In the genomic region with DNA sequence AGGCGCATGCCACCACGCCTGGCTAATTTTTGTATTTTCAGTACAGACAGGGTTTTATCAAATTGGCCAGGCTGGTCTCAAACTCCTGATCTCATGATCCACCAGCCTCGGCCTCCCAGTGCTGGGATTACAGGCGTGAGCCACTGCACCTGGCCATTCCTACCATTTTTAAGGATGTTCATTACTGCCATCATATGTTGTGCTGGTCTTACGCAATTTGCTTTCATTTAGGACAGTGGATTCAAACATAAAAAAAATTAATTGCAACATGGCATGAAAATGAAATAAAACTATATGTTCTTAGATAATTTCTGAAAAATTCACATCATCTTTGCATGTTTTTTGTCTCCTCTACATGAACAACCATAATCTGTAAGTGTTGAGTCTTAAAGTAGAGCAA, we compare ENCODE assay signal across 35 cellular contexts.
"Had no signal": no experiment of that assay in that cellular context is flagged by ENCODE, and none has a peak within 500 bp of the region (broad histone marks: within the 10 kb centered on the region; RNA-seq: fewer than 3 reads in every experiment).

No MANE protein-coding gene starts in this region.

- H3K9me3 Mint-ChIP-seq: activated B cell treated with CpG ODN at 0.5 μM for 24 hours; activated CD4-positive, alpha-beta memory T cell treated with anti-CD3 and anti-CD28 coated beads for 36 hours; activated CD4-positive, alpha-beta T cell treated with anti-CD3 and anti-CD28 coated beads, Interleukin-2, amount 10 ng/mL, durations not matched to agents 24 days and 14 days; activated CD8-positive, alpha-beta T cell treated with anti-CD3 and anti-CD28 coated beads for 36 hours; activated naive CD4-positive, alpha-beta T cell treated with anti-CD3 and anti-CD28 coated beads for 36 hours; activated naive CD4-positive, alpha-beta T cell treated with anti-CD3 and anti-CD28 coated beads, Interleukin-2, amount 50 U/mL, for 72 hours; activated naive CD8-positive, alpha-beta T cell treated with anti-CD3 and anti-CD28 coated beads for 36 hours; activated T-cell treated with anti-CD3 and anti-CD28 coated beads, Interleukin-2, amount 50 U/mL, for 4 hours; activated T-cell treated with anti-CD3 and anti-CD28 coated beads, Interleukin-2, amount 50 U/mL, for 72 hours; activated T-helper 1 cell treated with anti-CD3 and anti-CD28 coated beads, Interleukin-12 subunit alpha, Interleukin-12 subunit beta, Interleukin-2, Interleukin-4 antibody, amounts not matched to agents 30 ng/mL and 10 ng/mL and 1 ng/mL, durations not matched to agents 14 hours and 24 hours and 36 hours; activated T-helper 17 cell treated with anti-CD3 and anti-CD28 coated beads, Interleukin-2, amount 50 U/mL, for 72 hours; brain; central memory CD8-positive, alpha-beta T cell; T-cell had no signal

- ATAC-seq: activated CD8-positive, alpha-beta T cell treated with anti-CD3 and anti-CD28 coated beads for 36 hours; activated naive CD4-positive, alpha-beta T cell treated with anti-CD3 and anti-CD28 coated beads, Interleukin-2, amount 50 U/mL, for 72 hours; activated T-cell treated with anti-CD3 and anti-CD28 coated beads, Interleukin-2, amount 50 U/mL, for 4 hours; activated T-cell treated with anti-CD3 and anti-CD28 coated beads, Interleukin-2, amount 50 U/mL, for 72 hours; activated T-helper 17 cell treated with anti-CD3 and anti-CD28 coated beads, Interleukin-2, amount 50 U/mL, for 72 hours; T-cell; T-helper 17 cell had no signal

- H3K9me3 ChIP-seq: adrenal gland, ascending aorta had no signal

- H3K4me3 Mint-ChIP-seq: activated B cell treated with CpG ODN at 0.5 μM for 24 hours; activated CD4-positive, alpha-beta memory T cell treated with anti-CD3 and anti-CD28 coated beads for 36 hours; activated CD4-positive, alpha-beta T cell treated with anti-CD3 and anti-CD28 coated beads, Interleukin-2, amount 10 ng/mL, durations not matched to agents 24 days and 14 days; activated CD8-positive, alpha-beta T cell treated with anti-CD3 and anti-CD28 coated beads for 36 hours; activated naive CD4-positive, alpha-beta T cell treated with anti-CD3 and anti-CD28 coated beads for 36 hours; activated naive CD8-positive, alpha-beta T cell treated with anti-CD3 and anti-CD28 coated beads for 36 hours; activated T-cell treated with anti-CD3 and anti-CD28 coated beads, Interleukin-2, amount 50 U/mL, for 4 hours; activated T-cell treated with anti-CD3 and anti-CD28 coated beads, Interleukin-2, amount 50 U/mL, for 72 hours; activated T-helper 1 cell treated with anti-CD3 and anti-CD28 coated beads, Interleukin-12 subunit alpha, Interleukin-12 subunit beta, Interleukin-2, Interleukin-4 antibody, amounts not matched to agents 30 ng/mL and 10 ng/mL and 1 ng/mL, durations not matched to agents 14 hours and 24 hours and 36 hours; activated T-helper 17 cell treated with anti-CD3 and anti-CD28 coated beads, Interleukin-2, amount 50 U/mL, for 72 hours; brain; central memory CD8-positive, alpha-beta T cell; T-cell; T-helper 17 cell had no signal

- H3K27ac Mint-ChIP-seq: activated B cell treated with CpG ODN at 0.5 μM for 24 hours; activated CD4-positive, alpha-beta memory T cell treated with anti-CD3 and anti-CD28 coated beads for 36 hours; activated CD4-positive, alpha-beta T cell treated with anti-CD3 and anti-CD28 coated beads, Interleukin-2, amount 10 ng/mL, durations not matched to agents 24 days and 14 days; activated CD8-positive, alpha-beta T cell treated with anti-CD3 and anti-CD28 coated beads for 36 hours; activated naive CD4-positive, alpha-beta T cell treated with anti-CD3 and anti-CD28 coated beads for 36 hours; activated naive CD4-positive, alpha-beta T cell treated with anti-CD3 and anti-CD28 coated beads, Interleukin-2, amount 50 U/mL, for 72 hours; activated naive CD8-positive, alpha-beta T cell treated with anti-CD3 and anti-CD28 coated beads for 36 hours; activated T-cell treated with anti-CD3 and anti-CD28 coated beads, Interleukin-2, amount 50 U/mL, for 72 hours; activated T-helper 1 cell treated with anti-CD3 and anti-CD28 coated beads, Interleukin-12 subunit alpha, Interleukin-12 subunit beta, Interleukin-2, Interleukin-4 antibody, amounts not matched to agents 30 ng/mL and 10 ng/mL and 1 ng/mL, durations not matched to agents 14 hours and 24 hours and 36 hours; activated T-helper 17 cell treated with anti-CD3 and anti-CD28 coated beads, Interleukin-2, amount 50 U/mL, for 72 hours; brain; T-cell; T-helper 17 cell had no signal

- H3K27ac ChIP-seq: adrenal gland, ascending aorta, cardiac muscle cell, VCaP had no signal

- FAIRE-seq: bronchial epithelial cell, TTC549 had no signal

- H3K4me1 Mint-ChIP-seq: activated B cell treated with CpG ODN at 0.5 μM for 24 hours; activated CD4-positive, alpha-beta T cell treated with anti-CD3 and anti-CD28 coated beads, Interleukin-2, amount 10 ng/mL, durations not matched to agents 24 days and 14 days; activated naive CD8-positive, alpha-beta T cell treated with anti-CD3 and anti-CD28 coated beads for 36 hours; activated T-helper 17 cell treated with anti-CD3 and anti-CD28 coated beads, Interleukin-2, amount 50 U/mL, for 72 hours; brain; central memory CD8-positive, alpha-beta T cell; T-cell; T-helper 17 cell had no signal

- H3K36me3 ChIP-seq: adrenal gland, ascending aorta, cardiac muscle cell had no signal

- H3K36me3 Mint-ChIP-seq: activated CD4-positive, alpha-beta memory T cell treated with anti-CD3 and anti-CD28 coated beads for 36 hours; activated naive CD4-positive, alpha-beta T cell treated with anti-CD3 and anti-CD28 coated beads, Interleukin-2, amount 50 U/mL, for 72 hours; activated naive CD8-positive, alpha-beta T cell treated with anti-CD3 and anti-CD28 coated beads for 36 hours; brain; T-cell had no signal

- DNase-seq: activated B cell treated with CpG ODN at 0.5 μM for 24 hours; activated CD4-positive, alpha-beta memory T cell treated with anti-CD3 and anti-CD28 coated beads for 36 hours; activated CD4-positive, alpha-beta T cell treated with anti-CD3 and anti-CD28 coated beads for 4 hours; activated CD4-positive, alpha-beta T cell treated with anti-CD3 and anti-CD28 coated beads, Interleukin-2, amount 10 ng/mL, durations not matched to agents 24 days and 14 days; activated CD4-positive, alpha-beta T cell treated with anti-CD3 and anti-CD28 coated beads, Interleukin-2, amount 50 U/mL, for 1 hour; activated CD4-positive, alpha-beta T cell treated with anti-CD3 and anti-CD28 coated beads, Interleukin-2, amount 50 U/mL, for 4 hours; activated CD4-positive, CD25-positive, alpha-beta regulatory T cell treated with anti-CD3 and anti-CD28 coated beads, Interleukin-2, amount 50 U/mL, for 72 hours; activated CD8-positive, alpha-beta memory T cell treated with anti-CD3 and anti-CD28 coated beads, Interleukin-2, amount 50 U/mL, for 4 hours; activated CD8-positive, alpha-beta T cell treated with anti-CD3 and anti-CD28 coated beads for 36 hours; activated effector memory CD4-positive, alpha-beta T cell treated with anti-CD3 and anti-CD28 coated beads, Interleukin-2, amount 50 U/mL, for 16 hours; activated gamma-delta T cell treated with Interleukin-2 at 50 U/mL for 16 hours; activated naive CD4-positive, alpha-beta T cell; activated naive CD4-positive, alpha-beta T cell treated with anti-CD3 and anti-CD28 coated beads for 36 hours; activated naive CD4-positive, alpha-beta T cell treated with anti-CD3 and anti-CD28 coated beads, Interleukin-2, amount 50 U/mL, for 16 hours; activated naive CD8-positive, alpha-beta T cell treated with anti-CD3 and anti-CD28 coated beads for 36 hours; activated T-cell treated with anti-CD3 and anti-CD28 coated beads for 4 hours; activated T-cell treated with anti-CD3 and anti-CD28 coated beads, Interleukin-2, amount 50 U/mL, for 1 hour; activated T-cell treated with anti-CD3 and anti-CD28 coated beads, Interleukin-2, amount 50 U/mL, for 4 hours; activated T-cell treated with anti-CD3 and anti-CD28 coated beads, Interleukin-2, amount 50 U/mL, for 72 hours; adrenal gland; amniotic stem cell; caudate nucleus; cerebellar nuclear complex; T-cell; T-helper 17 cell had no signal

- H3K4me3 ChIP-seq: adrenal gland, ascending aorta, cardiac muscle cell had no signal

- H3K4me1 ChIP-seq: adrenal gland, ascending aorta had no signal

- H3K27me3 ChIP-seq: adrenal gland, ascending aorta, cardiac muscle cell had no signal

- H3K27me3 Mint-ChIP-seq: central memory CD8-positive, alpha-beta T cell had no signal
